2 cellular contexts compared by ENCODE assay signal in the genomic region with DNA sequence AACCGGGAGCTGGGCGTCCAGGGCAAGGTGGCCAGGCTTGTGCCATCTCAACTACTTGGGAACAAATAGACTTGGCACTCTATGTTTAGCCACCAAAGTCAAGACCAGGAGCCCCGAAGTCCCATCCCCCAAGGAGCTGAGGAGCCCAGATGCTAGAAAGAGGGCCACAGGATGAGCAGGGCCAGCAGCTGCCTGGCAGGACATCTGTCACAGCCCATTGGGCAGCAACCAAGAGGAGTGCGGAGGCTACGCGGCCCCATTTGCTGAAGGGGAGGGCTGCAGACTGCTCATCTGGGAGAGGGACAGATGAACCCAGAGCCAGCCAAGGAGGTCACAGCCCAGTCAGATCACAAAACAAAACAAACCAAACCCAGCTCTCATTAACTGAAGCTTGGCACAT.
TF ChIP-seq lines count a peak whose summit lies in the region.

No MANE protein-coding gene starts in this region.

TF ChIP-seq in HepG2, 621 proteins besides CTCF, POLR2A, EP300 and RAD21:
- TF ChIP-seq, protein P1, sequence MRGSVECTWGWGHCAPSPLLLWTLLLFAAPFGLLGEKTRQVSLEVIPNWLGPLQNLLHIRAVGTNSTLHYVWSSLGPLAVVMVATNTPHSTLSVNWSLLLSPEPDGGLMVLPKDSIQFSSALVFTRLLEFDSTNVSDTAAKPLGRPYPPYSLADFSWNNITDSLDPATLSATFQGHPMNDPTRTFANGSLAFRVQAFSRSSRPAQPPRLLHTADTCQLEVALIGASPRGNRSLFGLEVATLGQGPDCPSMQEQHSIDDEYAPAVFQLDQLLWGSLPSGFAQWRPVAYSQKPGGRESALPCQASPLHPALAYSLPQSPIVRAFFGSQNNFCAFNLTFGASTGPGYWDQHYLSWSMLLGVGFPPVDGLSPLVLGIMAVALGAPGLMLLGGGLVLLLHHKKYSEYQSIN (CRISPR knock-in tag; IDR thresholded peaks at IDR 0.05; ENCODE audit: borderline replicate concordance), result no peak
- TF ChIP-seq TSC22D2 (CRISPR knock-in tag; IDR thresholded peaks at IDR 0.05; ENCODE audit: borderline replicate concordance), result no peak
- no peak for TF ChIP-seq PRMT3 (CRISPR knock-in tag; IDR thresholded peaks at IDR 0.05; ENCODE audit: borderline replicate concordance, low read depth)
- no peak for TF ChIP-seq ZNF264 (CRISPR knock-in tag; IDR thresholded peaks at IDR 0.05)
- TF ChIP-seq, protein P2, sequence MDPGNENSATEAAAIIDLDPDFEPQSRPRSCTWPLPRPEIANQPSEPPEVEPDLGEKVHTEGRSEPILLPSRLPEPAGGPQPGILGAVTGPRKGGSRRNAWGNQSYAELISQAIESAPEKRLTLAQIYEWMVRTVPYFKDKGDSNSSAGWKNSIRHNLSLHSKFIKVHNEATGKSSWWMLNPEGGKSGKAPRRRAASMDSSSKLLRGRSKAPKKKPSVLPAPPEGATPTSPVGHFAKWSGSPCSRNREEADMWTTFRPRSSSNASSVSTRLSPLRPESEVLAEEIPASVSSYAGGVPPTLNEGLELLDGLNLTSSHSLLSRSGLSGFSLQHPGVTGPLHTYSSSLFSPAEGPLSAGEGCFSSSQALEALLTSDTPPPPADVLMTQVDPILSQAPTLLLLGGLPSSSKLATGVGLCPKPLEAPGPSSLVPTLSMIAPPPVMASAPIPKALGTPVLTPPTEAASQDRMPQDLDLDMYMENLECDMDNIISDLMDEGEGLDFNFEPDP (CRISPR knock-in tag; conservative IDR thresholded peaks at IDR 0.05), result no peak
- no peak for TF ChIP-seq GABPB1 (CRISPR knock-in tag; IDR thresholded peaks at IDR 0.05)
- TF ChIP-seq MLLT10 (CRISPR knock-in tag; IDR thresholded peaks at IDR 0.05), result no peak
- no peak for TF ChIP-seq TMF1 (CRISPR knock-in tag; IDR thresholded peaks at IDR 0.05; ENCODE audit: low read depth)
- TF ChIP-seq, protein P3, sequence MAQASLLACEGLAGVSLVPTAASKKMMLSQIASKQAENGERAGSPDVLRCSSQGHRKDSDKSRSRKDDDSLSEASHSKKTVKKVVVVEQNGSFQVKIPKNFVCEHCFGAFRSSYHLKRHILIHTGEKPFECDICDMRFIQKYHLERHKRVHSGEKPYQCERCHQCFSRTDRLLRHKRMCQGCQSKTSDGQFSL (CRISPR knock-in tag; IDR thresholded peaks at IDR 0.05), result no peak
- TF ChIP-seq ZNF138 (CRISPR knock-in tag; IDR thresholded peaks at IDR 0.05; ENCODE audit: low read depth), result no peak
- TF ChIP-seq FOXA1 (IDR thresholded peaks at IDR 0.05), result no peak
- TF ChIP-seq FOXA1 (CRISPR knock-in tag; IDR thresholded peaks at IDR 0.05), result no peak

TF ChIP-seq in GM12891, 5 proteins besides CTCF, POLR2A, EP300 and RAD21:
- TF ChIP-seq POLR2AphosphoS5 (IDR thresholded peaks at IDR 0.05; ENCODE audit: low read depth, low read length), result no peak
- TF ChIP-seq TAF1 (IDR thresholded peaks at IDR 0.05; ENCODE audit: low read depth, low read length), result no peak
- no peak for TF ChIP-seq SPI1 (IDR thresholded peaks at IDR 0.05; ENCODE audit: low read depth, low read length)
- no peak for TF ChIP-seq PAX5 (IDR thresholded peaks at IDR 0.05; ENCODE audit: insufficient read depth, low read length, severe bottlenecking)
- no peak for TF ChIP-seq POU2F2 (IDR thresholded peaks at IDR 0.05; ENCODE audit: low read depth, low read length)
